In genomic region chr14:94028450-94028826, GRCh38 we compare ENCODE assay signal across 11 cellular contexts. TPM values are rescaled to one million over a fixed set of nuclear protein-coding genes. Genes with fewer than 3 reads are reported as not detected.
A peak's percentile ranks its signal among the peaks of the same experiment; 100 is the strongest.
DNase-seq lines count a peak whose midpoint lies in the region; ATAC-seq and TF ChIP-seq lines count a peak whose summit lies in the region.
"Had no signal": no experiment of that assay in that cellular context is flagged by ENCODE, and none has a peak within 500 bp of the region (broad histone marks: within the 10 kb centered on the region; RNA-seq: fewer than 3 reads in every experiment).

No MANE protein-coding gene starts in this region.

- H3K4me1 ChIP-seq in gastroesophageal sphincter: peaks cover 0 to 21% (median 8%) of the 10 kb centered on the region in 3 donors

- H3K36me3 Mint-ChIP-seq in activated B cell treated with CpG ODN at 0.5 μM for 24 hours (ENCODE audit: low read depth): no peaks in the 10 kb centered on the region

- peaks cover 19% of the 10 kb centered on the region for H3K27me3 Mint-ChIP-seq in activated B cell treated with CpG ODN at 0.5 μM for 24 hours

- intact Hi-C loops in activated B cell treated with CpG ODN at 0.5 μM for 24 hours (cut with micrococcal nuclease): no loop called here

- 83% methylated on average over 2 of the region's 4 CpGs; no CpG with 5 or more reads in 1 of the 2 donors for WGBS in gastroesophageal sphincter (ENCODE audit: low coverage in 1 of 2), 2 donors

- H3K36me3 ChIP-seq in gastroesophageal sphincter: no peaks in the 10 kb centered on the region
- H3K36me3 ChIP-seq: right atrium auricular region had no signal

- TF ChIP-seq CTCF in activated B cell treated with CpG ODN at 0.5 μM for 24 hours (IDR thresholded peaks at IDR 0.05): no peak
- no peak for TF ChIP-seq CTCF in gastroesophageal sphincter (IDR thresholded peaks at IDR 0.05)

- H3K9me3 Mint-ChIP-seq in activated B cell treated with CpG ODN at 0.5 μM for 24 hours: no peaks in the 10 kb centered on the region

- H3K9me3 ChIP-seq in gastroesophageal sphincter: no peaks in the 10 kb centered on the region
- H3K9me3 ChIP-seq: right atrium auricular region had no signal

- DNase-seq in COR-L47 (lab: John Stamatoyannopoulos, UW) (peak; percentile 20), activated B cell treated with CpG ODN at 0.5 μM for 24 hours (no peak), glomerular visceral epithelial cell (ENCODE audit: extremely low spot score) (peak; percentile 71), occipital lobe (lab: John Stamatoyannopoulos, UW) (no peak)
- DNase-seq: NCI-H2081 treated with DMSO at 0.1 percent for 48 hours had no signal

- H3K27ac Mint-ChIP-seq in activated B cell treated with CpG ODN at 0.5 μM for 24 hours: no peak overlapping the region

- no peak overlapping the region for H3K27ac ChIP-seq in gastroesophageal sphincter
- H3K27ac ChIP-seq: right atrium auricular region had no signal

- TF ChIP-seq EP300 in gastroesophageal sphincter (IDR thresholded peaks at IDR 0.05): no peak

- TF ChIP-seq POLR2A in gastroesophageal sphincter (IDR thresholded peaks at IDR 0.05): no peak

- peak; percentile 25 for ATAC-seq in HG03442 (IDR thresholded peaks at IDR 0.05; ENCODE audit: unreplicated experiment)
- ATAC-seq in activated B cell treated with CpG ODN at 0.5 μM for 24 hours (ENCODE audit: low read depth): no peak
- ATAC-seq in HG03354 (IDR thresholded peaks at IDR 0.05; ENCODE audit: poor library complexity, severe bottlenecking, unreplicated experiment): no peak
- ATAC-seq in GM21717 (IDR thresholded peaks at IDR 0.05; ENCODE audit: unreplicated experiment): no peak
- no peak for ATAC-seq in gastroesophageal sphincter

- no peaks in the 10 kb centered on the region for H3K27me3 ChIP-seq in gastroesophageal sphincter
- H3K27me3 ChIP-seq: right atrium auricular region had no signal

- peaks cover 5% of the 10 kb centered on the region for H3K4me1 Mint-ChIP-seq in activated B cell treated with CpG ODN at 0.5 μM for 24 hours

- H3K4me3 Mint-ChIP-seq in activated B cell treated with CpG ODN at 0.5 μM for 24 hours: peak overlapping the region; percentile 51

- POLR2A ChIA-PET in activated B cell treated with CpG ODN at 0.5 μM for 24 hours (lab: Charles Lee): no interaction called here

- no peak overlapping the region for H3K4me3 ChIP-seq in gastroesophageal sphincter
- H3K4me3 ChIP-seq: right atrium auricular region had no signal

- CTCF ChIA-PET in activated B cell treated with CpG ODN at 0.5 μM for 24 hours (lab: Charles Lee): interaction anchor here (0.9 to 1.7 kb wide), 4 partner anchors 8 to 108 kb away, joined by 3 to 8 read pairs (median 4); no protein-coding TSS in a partner anchor

RNA-seq across cellular contexts. Expression of gene OTUB2, which starts 2.3 kb away (rescaled TPM):
- total RNA-seq in activated B cell treated with CpG ODN at 0.5 μM for 24 hours: 0.12 TPM in 1 of 2 replicates, not detected in the other
- under 1 TPM; 0.16 to 0.84 (median 0.65) TPM for total RNA-seq in gastroesophageal sphincter
- 5.6 TPM for total RNA-seq in occipital lobe

RNA-seq across cellular contexts. Expression of gene CCDC197, which starts 31.3 kb away (rescaled TPM):
- total RNA-seq in activated B cell treated with CpG ODN at 0.5 μM for 24 hours (not detected in 2 replicates), gastroesophageal sphincter (not detected), occipital lobe (not detected)
- total RNA-seq: activated CD8-positive, alpha-beta memory T cell treated with anti-CD3 and anti-CD28 coated beads for 36 hours; right atrium auricular region had no signal

RNA-seq across cellular contexts. Expression of gene ASB2, which starts 52.1 kb away (rescaled TPM):
- 2.7 and 3.1 TPM in 2 replicates for total RNA-seq in activated B cell treated with CpG ODN at 0.5 μM for 24 hours
- 100 to 1,000 TPM; 118 to 208 (median 120) TPM for total RNA-seq in gastroesophageal sphincter
- not detected for total RNA-seq in occipital lobe

RNA-seq across cellular contexts. Expression of gene DDX24, which starts 52.6 kb away (rescaled TPM):
- total RNA-seq in activated B cell treated with CpG ODN at 0.5 μM for 24 hours (169 and 179 TPM in 2 replicates), gastroesophageal sphincter (100 to 1,000 TPM; 182 to 252 (median 201) TPM), occipital lobe (110 TPM)

RNA-seq across cellular contexts. Expression of gene IFI27L1, which starts 52.7 kb away (rescaled TPM):
- 9.2 and 11.4 TPM in 2 replicates for total RNA-seq in activated B cell treated with CpG ODN at 0.5 μM for 24 hours
- 1 to 10 TPM; 3.4 to 9.3 (median 7.4) TPM for total RNA-seq in gastroesophageal sphincter
- 5.0 TPM for total RNA-seq in occipital lobe

Comparison
In these comparisons a context has a peak if more than half of its experiments do, and no peak if none do; other contexts are left out.
1. DNase-seq: peak in COR-L47 (single experiment) and glomerular visceral epithelial cell (single experiment); none in activated B cell treated with CpG ODN at 0.5 μM for 24 hours (single experiment) and occipital lobe (single experiment).
2. RNA of gene ASB2, which starts 52.1 kb away (total RNA-seq): 118 to 208 TPM in gastroesophageal sphincter; 2.7 to 3.1 TPM in activated B cell treated with CpG ODN at 0.5 μM for 24 hours and not detected in occipital lobe (single experiment); every median in the first group is over 10 times any median in the second.